Comparison of ENCODE assay signal across 19 cellular contexts in the genomic region with DNA sequence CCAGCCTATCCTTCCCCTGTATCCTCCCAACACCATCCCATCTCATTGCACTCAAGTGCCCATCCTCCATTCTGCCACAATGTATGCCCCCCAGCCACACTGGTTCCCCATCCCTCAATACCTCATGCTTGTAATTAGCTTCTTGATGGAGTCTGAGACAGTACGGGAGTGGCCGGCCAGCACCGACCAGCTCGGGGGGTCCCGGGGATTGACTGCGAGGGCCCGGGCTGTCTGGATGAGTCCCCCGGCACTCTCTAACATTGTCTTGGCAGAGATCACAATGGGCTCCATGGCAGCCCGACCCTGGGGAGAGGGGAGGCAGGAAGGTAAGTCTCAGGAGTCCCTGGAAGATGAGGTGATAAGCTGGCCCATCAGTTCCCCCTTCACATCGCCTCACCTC. TPM values are rescaled to one million over a fixed set of nuclear protein-coding genes. Genes with fewer than 3 reads are reported as not detected.
DNase-seq lines count a peak whose midpoint lies in the region; ATAC-seq and TF ChIP-seq lines count a peak whose summit lies in the region.
"Had no signal": no experiment of that assay in that cellular context is flagged by ENCODE, and none has a peak within 500 bp of the region (broad histone marks: within the 10 kb centered on the region; RNA-seq: fewer than 3 reads in every experiment).

No MANE protein-coding gene starts in this region.

- TF ChIP-seq CTCF in tibial artery (IDR thresholded peaks at IDR 0.05) (no peak), spleen (IDR thresholded peaks at IDR 0.05 in 8 of 11, conservative IDR thresholded peaks at IDR 0.05 in 3 of 11) (no peak)

- H3K4me3 ChIP-seq in tibial artery (no peak overlapping the region), spleen (no peak overlapping the region)
- H3K4me3 ChIP-seq: BLaER1 treated with 17β-estradiol and CSF1 and Interleukin-3, amounts not matched to agents 10 nM and 100 nM; SJCRH30 had no signal

- WGBS in spleen, 5 donors: 84 to 97% (median 93%) methylated on average over 10 of the region's 10 CpGs

- H3K4me1 ChIP-seq in tibial artery (no peaks in the 10 kb centered on the region), spleen (peaks cover 0 to 30% (median 11%) of the 10 kb centered on the region in 6 donors)
- H3K4me1 ChIP-seq: BLaER1 treated with 17β-estradiol and CSF1 and Interleukin-3, amounts not matched to agents 10 nM and 100 nM; SJCRH30 had no signal

- peak overlapping the region; percentile 58 for H3K27ac Mint-ChIP-seq in activated T-cell treated with anti-CD3 and anti-CD28 coated beads, Interleukin-2, amount 50 U/mL, for 24 hours
- peak overlapping the region; percentile 48 to 58 for H3K27ac Mint-ChIP-seq in effector memory CD8-positive, alpha-beta T cell
- H3K27ac Mint-ChIP-seq in natural killer cell treated with Interleukin-12 subunit alpha and Interleukin-12 subunit beta and Interleukin-15 and Interleukin-18, amount 100 ng/mL, for 72 hours: peak overlapping the region; percentile 20 to 64

- H3K4me3 Mint-ChIP-seq in activated T-cell treated with anti-CD3 and anti-CD28 coated beads, Interleukin-2, amount 50 U/mL, for 24 hours: no peak overlapping the region
- no peak overlapping the region for H3K4me3 Mint-ChIP-seq in effector memory CD8-positive, alpha-beta T cell
- no peak overlapping the region for H3K4me3 Mint-ChIP-seq in natural killer cell treated with Interleukin-12 subunit alpha and Interleukin-12 subunit beta and Interleukin-15 and Interleukin-18, amount 100 ng/mL, for 72 hours

- TF ChIP-seq POLR2A in spleen (IDR thresholded peaks at IDR 0.05): no peak

- H3K9me3 ChIP-seq in tibial artery: no peaks in the 10 kb centered on the region
- H3K9me3 ChIP-seq in spleen: no peaks in the 10 kb centered on the region
- H3K9me3 ChIP-seq: BLaER1 treated with 17β-estradiol and CSF1 and Interleukin-3, amounts not matched to agents 10 nM and 100 nM; SJCRH30 had no signal

- H3K4me1 Mint-ChIP-seq in activated T-cell treated with anti-CD3 and anti-CD28 coated beads, Interleukin-2, amount 50 U/mL, for 24 hours (ENCODE audit: low read depth): peaks cover 3% of the 10 kb centered on the region
- H3K4me1 Mint-ChIP-seq in effector memory CD8-positive, alpha-beta T cell (ENCODE audit: low read depth in 2 of 2): no peaks in the 10 kb centered on the region
- H3K4me1 Mint-ChIP-seq in natural killer cell treated with Interleukin-12 subunit alpha and Interleukin-12 subunit beta and Interleukin-15 and Interleukin-18, amount 100 ng/mL, for 72 hours (ENCODE audit: low read depth in 2 of 2): peaks cover 0 to 11% of the 10 kb centered on the region in 2 donors

- intact Hi-C loops in tibial artery (cut with DNase I; ENCODE audit: low total_unique reads) (no loop called here), spleen (cut with DNase I; ENCODE audit: low total_unique reads) (no loop called here), sciatic nerve (cut with DNase I) (no loop called here)

- peak overlapping the region; percentile 96 to 97 for H3K27ac ChIP-seq in tibial artery
- H3K27ac ChIP-seq in spleen: peak overlapping the region in 3 of 8 donors; percentile 56 to 72 (median 61)
- H3K27ac ChIP-seq: BLaER1 treated with 17β-estradiol and CSF1 and Interleukin-3, amounts not matched to agents 10 nM and 100 nM; KMS-11; SJCRH30 had no signal

- no peak for ATAC-seq in effector memory CD8-positive, alpha-beta T cell (replicated peaks)
- no peak for ATAC-seq in natural killer cell treated with Interleukin-12 subunit alpha and Interleukin-12 subunit beta and Interleukin-15 and Interleukin-18, amount 100 ng/mL, for 72 hours
- ATAC-seq in sciatic nerve: no peak
- ATAC-seq: HepG2 had no signal

- H3K36me3 Mint-ChIP-seq in activated T-cell treated with anti-CD3 and anti-CD28 coated beads, Interleukin-2, amount 50 U/mL, for 24 hours (ENCODE audit: low read depth): peaks cover 19% of the 10 kb centered on the region
- peaks cover 77% of the 10 kb centered on the region for H3K36me3 Mint-ChIP-seq in effector memory CD8-positive, alpha-beta T cell (ENCODE audit: insufficient read depth)
- peaks cover 47% of the 10 kb centered on the region for H3K36me3 Mint-ChIP-seq in natural killer cell treated with Interleukin-12 subunit alpha and Interleukin-12 subunit beta and Interleukin-15 and Interleukin-18, amount 100 ng/mL, for 72 hours

- H3K27me3 ChIP-seq in tibial artery (no peaks in the 10 kb centered on the region), spleen (replicated peaks in 1 of 7) (no peaks in the 10 kb centered on the region)
- H3K27me3 ChIP-seq: BLaER1 treated with 17β-estradiol and CSF1 and Interleukin-3, amounts not matched to agents 10 nM and 100 nM; SJCRH30 had no signal

- DNase-seq in activated T-cell treated with anti-CD3 and anti-CD28 coated beads, Interleukin-2, amount 50 U/mL, for 24 hours: no peak
- DNase-seq in activated T-cell treated with anti-CD3 and anti-CD28 coated beads, Interleukin-2, amount 50 U/mL, for 48 hours: no peak
- no peak for DNase-seq in effector memory CD8-positive, alpha-beta T cell
- no peak for DNase-seq in natural killer cell treated with Interleukin-12 subunit alpha and Interleukin-12 subunit beta and Interleukin-15 and Interleukin-18, amount 100 ng/mL, for 72 hours (ENCODE audit: low spot score)
- DNase-seq in tibial artery (no peak), middle frontal gyrus (ENCODE audit: extremely low spot score, low spot score) (no peak), spleen (no peak), sciatic nerve (ENCODE audit: low spot score) (no peak)
- DNase-seq: GOT3, NCI-H1092, NCI-H146, NCI-H2081, NCI-H774, RPMI8226, SJCRH30 had no signal

- H3K36me3 ChIP-seq in tibial artery: peaks cover 97 to 100% (median 97%) of the 10 kb centered on the region in 3 donors
- peaks cover 42 to 100% (median 100%) of the 10 kb centered on the region in 6 donors for H3K36me3 ChIP-seq in spleen

- H3K27me3 Mint-ChIP-seq in activated T-cell treated with anti-CD3 and anti-CD28 coated beads, Interleukin-2, amount 50 U/mL, for 24 hours: no peaks in the 10 kb centered on the region
- no peaks in the 10 kb centered on the region for H3K27me3 Mint-ChIP-seq in effector memory CD8-positive, alpha-beta T cell
- no peaks in the 10 kb centered on the region for H3K27me3 Mint-ChIP-seq in natural killer cell treated with Interleukin-12 subunit alpha and Interleukin-12 subunit beta and Interleukin-15 and Interleukin-18, amount 100 ng/mL, for 72 hours

- no peaks in the 10 kb centered on the region for H3K9me3 Mint-ChIP-seq in activated T-cell treated with anti-CD3 and anti-CD28 coated beads, Interleukin-2, amount 50 U/mL, for 24 hours
- H3K9me3 Mint-ChIP-seq in effector memory CD8-positive, alpha-beta T cell: no peaks in the 10 kb centered on the region
- H3K9me3 Mint-ChIP-seq in natural killer cell treated with Interleukin-12 subunit alpha and Interleukin-12 subunit beta and Interleukin-15 and Interleukin-18, amount 100 ng/mL, for 72 hours: no peaks in the 10 kb centered on the region

RNA-seq across cellular contexts. Expression of a gene that starts 17.2 kb away (rescaled TPM):
- 1 to 10 TPM; 1.4 to 5.9 TPM for total RNA-seq in natural killer cell treated with Interleukin-12 subunit alpha and Interleukin-12 subunit beta and Interleukin-15 and Interleukin-18, amount 100 ng/mL, for 72 hours
- total RNA-seq in spleen (100 to 1,000 TPM in 2 of 7 donors, 10 to 100 TPM in 5; 43.1 to 231 (median 79.2) TPM), sciatic nerve (165 TPM)
- polyA plus RNA-seq in spleen: 100 to 1,000 TPM; 148 to 237 (median 190) TPM

RNA-seq across cellular contexts. Expression of a gene that starts 25.0 kb away (rescaled TPM):
- total RNA-seq in natural killer cell treated with Interleukin-12 subunit alpha and Interleukin-12 subunit beta and Interleukin-15 and Interleukin-18, amount 100 ng/mL, for 72 hours: 100 to 1,000 TPM; 490 to 539 TPM
- total RNA-seq in spleen (100 to 1,000 TPM; 356 to 881 (median 592) TPM), sciatic nerve (411 TPM)
- 100 to 1,000 TPM in 1 of 3 donors, 10 to 100 TPM in 2; 79.9 to 122 (median 95.5) TPM for polyA plus RNA-seq in spleen

RNA-seq across cellular contexts. Expression of a gene that starts 25.5 kb away (rescaled TPM):
- total RNA-seq in natural killer cell treated with Interleukin-12 subunit alpha and Interleukin-12 subunit beta and Interleukin-15 and Interleukin-18, amount 100 ng/mL, for 72 hours: 10 to 100 TPM; 29.4 to 35.7 TPM
- total RNA-seq in spleen (10 to 100 TPM; 21.8 to 35.9 (median 26.0) TPM), sciatic nerve (28.8 TPM)
- 10 to 100 TPM; 14.7 to 26.7 (median 20.9) TPM for polyA plus RNA-seq in spleen

RNA-seq across cellular contexts. Expression of a gene that starts 33.2 kb away (rescaled TPM):
- total RNA-seq in natural killer cell treated with Interleukin-12 subunit alpha and Interleukin-12 subunit beta and Interleukin-15 and Interleukin-18, amount 100 ng/mL, for 72 hours: not detected
- total RNA-seq in spleen: not detected
- polyA plus RNA-seq in spleen: under 1 TPM in 2 of 3 donors, not detected in 1; 0.26 to 0.30 TPM
- not detected for total RNA-seq in sciatic nerve
- total RNA-seq: A172 had no signal

RNA-seq across cellular contexts. Expression of a gene that starts 42.0 kb away (rescaled TPM):
- total RNA-seq in natural killer cell treated with Interleukin-12 subunit alpha and Interleukin-12 subunit beta and Interleukin-15 and Interleukin-18, amount 100 ng/mL, for 72 hours: 10 to 100 TPM in 1 of 2 donors, 1 to 10 TPM in 1; 4.6 to 14.2 TPM
- total RNA-seq in spleen (1 to 10 TPM in 6 of 7 donors, under 1 TPM in 1; 0.95 to 2.8 (median 1.4) TPM), sciatic nerve (not detected)
- polyA plus RNA-seq in spleen: 1 to 10 TPM in 2 of 3 donors, under 1 TPM in 1; 0.89 to 2.9 (median 1.1) TPM

Comparison
In these comparisons a context has a peak if more than half of its experiments do, and no peak if none do; other contexts are left out.
1. RNA of a gene that starts 17.2 kb away (total RNA-seq): 165 TPM in sciatic nerve (single experiment) and 43.1 to 231 TPM in spleen; 1.4 to 5.9 TPM in natural killer cell treated with Interleukin-12 subunit alpha and Interleukin-12 subunit beta and Interleukin-15 and Interleukin-18, amount 100 ng/mL, for 72 hours; every median in the first group is over 4 times any median in the second.
2. Peak in every context shown above with its lines, with median percentiles within 50 percentile points of each other: H3K27ac Mint-ChIP-seq.